9 cellular contexts compared by ENCODE assay signal in genomic region chr21:42125571-42126544, GRCh38. TPM values are rescaled to one million over a fixed set of nuclear protein-coding genes. Genes with fewer than 3 reads are reported as not detected.
DNase-seq lines count a peak whose midpoint lies in the region; ATAC-seq and TF ChIP-seq lines count a peak whose summit lies in the region.
"Had no signal": no experiment of that assay in that cellular context is flagged by ENCODE, and none has a peak within 500 bp of the region (broad histone marks: within the 10 kb centered on the region; RNA-seq: fewer than 3 reads in every experiment).

No MANE protein-coding gene starts in this region.

- H3K4me1 ChIP-seq in NT2/D1 (ENCODE audit: insufficient read depth, insufficient read length) = peaks cover 28% of the 10 kb centered on the region
- H3K4me1 ChIP-seq in effector memory CD4-positive, alpha-beta T cell (ENCODE audit: control insufficient read depth, insufficient read depth, low read length, poor library complexity, severe bottlenecking) = no peaks in the 10 kb centered on the region
- peaks cover 17 to 40% (median 21%) of the 10 kb centered on the region in 3 donors for H3K4me1 ChIP-seq in esophagus squamous epithelium

- ATAC-seq in stimulated activated naive CD8-positive, alpha-beta T cell treated with anti-CD3 and anti-CD28 coated beads, Interleukin-15, amount 100 ng/mL, for 72 hours = peak; percentile 69
- ATAC-seq in stimulated activated naive CD8-positive, alpha-beta T cell treated with anti-CD3 and anti-CD28 coated beads, Interleukin-15, Interleukin-2, amounts not matched to agents 100 U/mL and 50 U/mL, for 24 hours = no peak
- no peak for ATAC-seq in GM18909 (IDR thresholded peaks at IDR 0.05; ENCODE audit: poor library complexity, unreplicated experiment)

- H3K9me3 ChIP-seq in NT2/D1 (ENCODE audit: insufficient read depth, low read length) (no peaks in the 10 kb centered on the region), esophagus squamous epithelium (no peaks in the 10 kb centered on the region)
- no peaks in the 10 kb centered on the region for H3K9me3 ChIP-seq in effector memory CD4-positive, alpha-beta T cell (ENCODE audit: control insufficient read depth, low read length)

- H3K36me3 ChIP-seq in NT2/D1 (ENCODE audit: insufficient read depth, insufficient read length, low read length) (no peaks in the 10 kb centered on the region), esophagus squamous epithelium (no peaks in the 10 kb centered on the region)
- no peaks in the 10 kb centered on the region for H3K36me3 ChIP-seq in effector memory CD4-positive, alpha-beta T cell (ENCODE audit: control insufficient read depth, insufficient read depth, low read length)

- no peaks in the 10 kb centered on the region for H3K9me3 Mint-ChIP-seq in stimulated activated naive CD8-positive, alpha-beta T cell treated with anti-CD3 and anti-CD28 coated beads, Interleukin-15, amount 100 ng/mL, for 72 hours

- H3K27ac ChIP-seq in effector memory CD4-positive, alpha-beta T cell (ENCODE audit: insufficient read depth, low read length, poor library complexity, severe bottlenecking) = no peak overlapping the region
- no peak overlapping the region for H3K27ac ChIP-seq in esophagus squamous epithelium

- H3K4me3 ChIP-seq in NT2/D1 (ENCODE audit: insufficient read length, low read depth) (no peak overlapping the region), fibroblast of the aortic adventitia (ENCODE audit: low read depth, low read length) (no peak overlapping the region), esophagus squamous epithelium (no peak overlapping the region)
- no peak overlapping the region for H3K4me3 ChIP-seq in effector memory CD4-positive, alpha-beta T cell (ENCODE audit: insufficient read depth, low read depth, low read length, poor library complexity, severe bottlenecking)

- H3K27me3 ChIP-seq in NT2/D1 (ENCODE audit: insufficient read depth, insufficient read length) (no peaks in the 10 kb centered on the region), esophagus squamous epithelium (peaks cover 0 to 74% (median 0%) of the 10 kb centered on the region in 4 donors)
- peaks cover 13% of the 10 kb centered on the region for H3K27me3 ChIP-seq in effector memory CD4-positive, alpha-beta T cell (replicated peaks; ENCODE audit: control insufficient read depth, insufficient read depth, low read length, poor library complexity, severe bottlenecking)

- intact Hi-C loops in esophagus squamous epithelium (cut with DNase I) = no loop called here

- DNase-seq in stimulated activated naive CD8-positive, alpha-beta T cell treated with anti-CD3 and anti-CD28 coated beads, Interleukin-15, amount 100 ng/mL, for 72 hours = peak in 1 of 2 donors; percentile 35
- no peak for DNase-seq in stimulated activated naive CD8-positive, alpha-beta T cell treated with anti-CD3 and anti-CD28 coated beads, Interleukin-15, Interleukin-2, amounts not matched to agents 100 U/mL and 50 U/mL, for 24 hours
- peak; percentile 49 for DNase-seq in NT2/D1 (ENCODE audit: low read depth, low spot score)
- DNase-seq in fibroblast of the aortic adventitia (ENCODE audit: low read depth) = peak; percentile 33
- DNase-seq in effector memory CD4-positive, alpha-beta T cell = no peak
- DNase-seq in esophagus squamous epithelium (lab: John Stamatoyannopoulos, UW) = no peak
- DNase-seq in NCI-H1048 (lab: John Stamatoyannopoulos, UW) = no peak

- H3K4me3 Mint-ChIP-seq in stimulated activated naive CD8-positive, alpha-beta T cell treated with anti-CD3 and anti-CD28 coated beads, Interleukin-15, amount 100 ng/mL, for 72 hours = no peak overlapping the region

- TF ChIP-seq POLR2A in esophagus squamous epithelium (IDR thresholded peaks at IDR 0.05) = no peak

- TF ChIP-seq CTCF in fibroblast of the aortic adventitia (IDR thresholded peaks at IDR 0.05; ENCODE audit: insufficient read depth, low read length) (peak; percentile 14), esophagus squamous epithelium (IDR thresholded peaks at IDR 0.05) (peak in 2 of 6 experiments; percentile 8 to 27)

- peaks cover 55% of the 10 kb centered on the region for H3K27me3 Mint-ChIP-seq in stimulated activated naive CD8-positive, alpha-beta T cell treated with anti-CD3 and anti-CD28 coated beads, Interleukin-15, amount 100 ng/mL, for 72 hours

- H3K4me1 Mint-ChIP-seq in stimulated activated naive CD8-positive, alpha-beta T cell treated with anti-CD3 and anti-CD28 coated beads, Interleukin-15, amount 100 ng/mL, for 72 hours = peaks cover 25% of the 10 kb centered on the region

- peak overlapping the region; percentile 6 for H3K9ac ChIP-seq in NT2/D1 (ENCODE audit: insufficient read length, low read depth)

- 47 to 66% methylated on average over 13 to 24 of the region's 29 CpGs for WGBS in esophagus squamous epithelium, 2 donors

- peak overlapping the region in 1 of 2 donors; percentile 51 for H3K27ac Mint-ChIP-seq in stimulated activated naive CD8-positive, alpha-beta T cell treated with anti-CD3 and anti-CD28 coated beads, Interleukin-15, amount 100 ng/mL, for 72 hours

RNA-seq across cellular contexts. Expression of gene UMODL1, which starts 54.7 kb away (rescaled TPM):
- total RNA-seq in fibroblast of the aortic adventitia (ENCODE audit: low replicate concordance) (not detected in 2 replicates), esophagus squamous epithelium (not detected)
- total RNA-seq: G401 had no signal

Comparison
In these comparisons a context has a peak if more than half of its experiments do, and no peak if none do; other contexts are left out.
1. DNase-seq: peak in NT2/D1 (single experiment) and fibroblast of the aortic adventitia (single experiment); none in stimulated activated naive CD8-positive, alpha-beta T cell treated with anti-CD3 and anti-CD28 coated beads, Interleukin-15, Interleukin-2, amounts not matched to agents 100 U/mL and 50 U/mL, for 24 hours (single experiment), effector memory CD4-positive, alpha-beta T cell (0 of 3), esophagus squamous epithelium (single experiment) and NCI-H1048 (single experiment).